Comparison of ENCODE assay signal across 17 cellular contexts in genomic region chr12:47205532-47206449, GRCh38.
A peak's percentile ranks its signal among the peaks of the same experiment; 100 is the strongest.
DNase-seq lines count a peak whose midpoint lies in the region; ATAC-seq lines count a peak whose summit lies in the region.
"Had no signal": no experiment of that assay in that cellular context is flagged by ENCODE, and none has a peak within 500 bp of the region (broad histone marks: within the 10 kb centered on the region; RNA-seq: fewer than 3 reads in every experiment).

No MANE protein-coding gene starts in this region.

- peaks cover 42 to 90% (median 68%) of the 10 kb centered on the region in 4 donors for H3K4me1 Mint-ChIP-seq in CD4-positive, CD25-positive, alpha-beta regulatory T cell
- peaks cover 69% of the 10 kb centered on the region for H3K4me1 Mint-ChIP-seq in activated CD8-positive, alpha-beta T cell treated with anti-CD3 and anti-CD28 coated beads, Interleukin-2, amount 10 ng/mL, durations not matched to agents 7 days and 5 days (ENCODE audit: low read depth)

- CTCF ChIA-PET in activated CD8-positive, alpha-beta T cell treated with anti-CD3 and anti-CD28 coated beads, Interleukin-2, amount 10 ng/mL, durations not matched to agents 7 days and 5 days (lab: Charles Lee) = interaction anchor here (1.0 to 3.3 kb wide), 5 partner anchors 12 to 192 kb away, joined by 3 to 48 read pairs (median 10); no protein-coding TSS in a partner anchor

- H3K27ac Mint-ChIP-seq in CD4-positive, CD25-positive, alpha-beta regulatory T cell = peak overlapping the region; percentile 81 to 93 (median 93)
- peak overlapping the region; percentile 91 for H3K27ac Mint-ChIP-seq in activated CD8-positive, alpha-beta T cell treated with anti-CD3 and anti-CD28 coated beads, Interleukin-2, amount 10 ng/mL, durations not matched to agents 7 days and 5 days

- peak in 1 of 3 donors; percentile 62 for DNase-seq in CD4-positive, CD25-positive, alpha-beta regulatory T cell
- DNase-seq in HUDEP-2 (lab: John Stamatoyannopoulos, UW; ENCODE audit: unreplicated experiment in 76 of 76) (peak in 71 of 76 experiments; percentile 24 to 92 (median 72)), SW480 (ENCODE audit: low spot score) (no peak)
- DNase-seq in activated CD8-positive, alpha-beta T cell treated with anti-CD3 and anti-CD28 coated beads, Interleukin-2, amount 10 ng/mL, durations not matched to agents 7 days and 5 days = no peak
- DNase-seq: aorta; dermis blood vessel endothelial cell; EL; left colon; NCI-H1436; NCI-H345; PC-9; stimulated activated CD4-positive, alpha-beta T cell treated with anti-CD3 and anti-CD28 coated beads, Interleukin-1b, Interleukin-23, amount 100 ng/mL, for 48 hours had no signal

- H3K4me3 Mint-ChIP-seq in CD4-positive, CD25-positive, alpha-beta regulatory T cell = peak overlapping the region; percentile 69 to 98 (median 88)
- peak overlapping the region; percentile 83 for H3K4me3 Mint-ChIP-seq in activated CD8-positive, alpha-beta T cell treated with anti-CD3 and anti-CD28 coated beads, Interleukin-2, amount 10 ng/mL, durations not matched to agents 7 days and 5 days

- H3K27me3 ChIP-seq in CD4-positive, CD25-positive, alpha-beta regulatory T cell (ENCODE audit: control insufficient read depth, insufficient read depth, low read length) = no peaks in the 10 kb centered on the region
- H3K27me3 ChIP-seq: hepatocyte had no signal

- H3K4me3 ChIP-seq in CD4-positive, CD25-positive, alpha-beta regulatory T cell (ENCODE audit: low read depth, low read length) = peak overlapping the region; percentile 79
- H3K4me3 ChIP-seq in mesodermal cell (ENCODE audit: extremely low read depth, insufficient read depth, low read length, poor library complexity, severe bottlenecking) = no peak overlapping the region
- H3K4me3 ChIP-seq: hepatocyte, PC-9 had no signal

- peaks cover 63% of the 10 kb centered on the region for H3K36me3 Mint-ChIP-seq in CD4-positive, CD25-positive, alpha-beta regulatory T cell
- peaks cover 76% of the 10 kb centered on the region for H3K36me3 Mint-ChIP-seq in activated CD8-positive, alpha-beta T cell treated with anti-CD3 and anti-CD28 coated beads, Interleukin-2, amount 10 ng/mL, durations not matched to agents 7 days and 5 days (ENCODE audit: low read depth)

- no peaks in the 10 kb centered on the region for H3K27me3 Mint-ChIP-seq in CD4-positive, CD25-positive, alpha-beta regulatory T cell
- H3K27me3 Mint-ChIP-seq in activated CD8-positive, alpha-beta T cell treated with anti-CD3 and anti-CD28 coated beads, Interleukin-2, amount 10 ng/mL, durations not matched to agents 7 days and 5 days (ENCODE audit: low read depth) = no peaks in the 10 kb centered on the region

- H3K4me1 ChIP-seq in CD4-positive, CD25-positive, alpha-beta regulatory T cell (ENCODE audit: control insufficient read depth, insufficient read depth, low read length, poor library complexity, severe bottlenecking) = peaks cover 66% of the 10 kb centered on the region
- peaks cover 6% of the 10 kb centered on the region for H3K4me1 ChIP-seq in mesodermal cell (ENCODE audit: control insufficient read depth, insufficient read depth, low read length, poor library complexity, severe bottlenecking)

- peak overlapping the region; percentile 74 for H3K27ac ChIP-seq in CD4-positive, CD25-positive, alpha-beta regulatory T cell (ENCODE audit: insufficient read depth, low read length, poor library complexity, severe bottlenecking)
- peak overlapping the region; percentile 16 for H3K27ac ChIP-seq in mesodermal cell (ENCODE audit: low read depth, low read length, severe bottlenecking)
- H3K27ac ChIP-seq: C4-2B, hepatocyte, PC-9 had no signal

- no peak for ATAC-seq in CD4-positive, CD25-positive, alpha-beta regulatory T cell (ENCODE audit: low read depth in 2 of 2)
- ATAC-seq in activated CD8-positive, alpha-beta T cell treated with anti-CD3 and anti-CD28 coated beads, Interleukin-2, amount 10 ng/mL, durations not matched to agents 7 days and 5 days = no peak
- ATAC-seq in GM18520 (IDR thresholded peaks at IDR 0.05; ENCODE audit: unreplicated experiment) (no peak), HG03378 (IDR thresholded peaks at IDR 0.05; ENCODE audit: unreplicated experiment) (no peak)
- ATAC-seq: left colon had no signal

- WGBS in mesodermal cell (ENCODE audit: insufficient coverage in 2 of 2), 2 experiments = 49 to 67% methylated on average over 5 to 7 of the region's 8 CpGs

- peaks cover 63% of the 10 kb centered on the region for H3K36me3 ChIP-seq in CD4-positive, CD25-positive, alpha-beta regulatory T cell (ENCODE audit: control insufficient read depth, insufficient read depth, low read length)
- no peaks in the 10 kb centered on the region for H3K36me3 ChIP-seq in mesodermal cell (ENCODE audit: control insufficient read depth, insufficient read depth, low read length)

- H3K9me3 Mint-ChIP-seq in CD4-positive, CD25-positive, alpha-beta regulatory T cell = no peaks in the 10 kb centered on the region
- no peaks in the 10 kb centered on the region for H3K9me3 Mint-ChIP-seq in activated CD8-positive, alpha-beta T cell treated with anti-CD3 and anti-CD28 coated beads, Interleukin-2, amount 10 ng/mL, durations not matched to agents 7 days and 5 days (ENCODE audit: insufficient read depth)

- H3K9me3 ChIP-seq in CD4-positive, CD25-positive, alpha-beta regulatory T cell (ENCODE audit: control insufficient read depth in 2 of 2, low read length in 2 of 2) = no peaks in the 10 kb centered on the region
- H3K9me3 ChIP-seq in mesodermal cell (ENCODE audit: control insufficient read depth, low read length) = peaks cover 9% of the 10 kb centered on the region

- POLR2A ChIA-PET in activated CD8-positive, alpha-beta T cell treated with anti-CD3 and anti-CD28 coated beads, Interleukin-2, amount 10 ng/mL, durations not matched to agents 7 days and 5 days (lab: Charles Lee) = interaction anchor here (0.6 to 3.3 kb wide), 3 partner anchors 9 to 12 kb away, joined by 3 to 40 read pairs (median 5); no protein-coding TSS in a partner anchor

Comparison
In these comparisons a context has a peak if more than half of its experiments do, and no peak if none do; other contexts are left out.
1. DNase-seq: peak in HUDEP-2 (71 of 76); none in activated CD8-positive, alpha-beta T cell treated with anti-CD3 and anti-CD28 coated beads, Interleukin-2, amount 10 ng/mL, durations not matched to agents 7 days and 5 days (single experiment) and SW480 (single experiment).